In the genomic region with DNA sequence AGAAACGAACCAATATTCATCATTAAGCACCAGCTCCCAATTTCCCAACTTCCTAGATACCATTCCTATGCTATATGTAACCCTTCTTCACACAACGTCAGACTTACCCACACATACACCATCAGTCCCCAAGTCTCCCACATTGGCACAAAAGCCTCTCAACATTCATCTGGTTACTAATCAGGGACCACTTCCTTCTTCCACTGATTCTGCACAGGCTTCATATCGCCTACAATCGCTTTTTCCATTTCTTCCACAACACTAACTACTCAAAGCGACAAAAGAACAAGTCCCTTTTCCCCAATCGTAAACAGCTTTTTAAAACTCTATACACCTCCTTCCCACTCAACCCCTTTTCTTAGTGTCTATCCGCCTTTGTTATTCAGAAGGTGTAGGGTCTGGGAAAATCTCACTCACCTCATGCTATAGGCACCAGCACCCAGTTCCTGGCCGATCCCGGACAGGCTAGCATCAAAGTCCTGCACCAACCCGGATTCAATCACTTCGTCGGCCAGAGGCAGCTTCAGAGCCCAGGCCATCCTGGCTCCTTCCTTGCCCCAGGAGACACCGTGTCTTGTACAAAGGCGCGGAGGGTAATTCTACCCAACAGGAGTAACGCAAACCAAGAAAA, we compare ENCODE assay signal across 8 cellular contexts.
DNase-seq lines count a peak whose midpoint lies in the region; ATAC-seq lines count a peak whose summit lies in the region.

No MANE protein-coding gene starts in this region.

- no peaks in the 10 kb centered on the region for H3K27me3 Mint-ChIP-seq in T-helper 2 cell treated with Interferon-gamma antibody and Interleukin-4, amounts not matched to agents 5 μg/mL and 100 μg/mL, for 36 hours (ENCODE audit: low read depth)

- no peaks in the 10 kb centered on the region for H3K27me3 ChIP-seq in rectal smooth muscle tissue (ENCODE audit: control insufficient read depth, insufficient read depth, low read length)

- peaks cover 13% of the 10 kb centered on the region for H3K4me1 Mint-ChIP-seq in T-helper 2 cell treated with Interferon-gamma antibody and Interleukin-4, amounts not matched to agents 5 μg/mL and 100 μg/mL, for 36 hours (ENCODE audit: low read depth)

- peak overlapping the region; percentile 92 for H3K4me3 ChIP-seq in rectal smooth muscle tissue (ENCODE audit: low read length)

- peak overlapping the region; percentile 95 for H3K27ac ChIP-seq in rectal smooth muscle tissue (ENCODE audit: low read depth, low read length)

- H3K27ac Mint-ChIP-seq in T-helper 2 cell treated with Interferon-gamma antibody and Interleukin-4, amounts not matched to agents 5 μg/mL and 100 μg/mL, for 36 hours, result no peak overlapping the region

- peak overlapping the region; percentile 66 for H3K9ac ChIP-seq in rectal smooth muscle tissue (ENCODE audit: low read length)

- H3K4me1 ChIP-seq in rectal smooth muscle tissue (ENCODE audit: control insufficient read depth, insufficient read depth, low read length), result peaks cover 7% of the 10 kb centered on the region

- no peaks in the 10 kb centered on the region for H3K9me3 Mint-ChIP-seq in T-helper 2 cell treated with Interferon-gamma antibody and Interleukin-4, amounts not matched to agents 5 μg/mL and 100 μg/mL, for 36 hours

- peak; percentile 3 for DNase-seq in DMS79 treated with DMSO at 0.1 percent for 48 hours (lab: John Stamatoyannopoulos, UW)
- DNase-seq in DMS79 (lab: John Stamatoyannopoulos, UW), result no peak
- peak; percentile 7 for DNase-seq in T-helper 2 cell treated with Interferon-gamma antibody and Interleukin-4, amounts not matched to agents 5 μg/mL and 100 μg/mL, for 36 hours (ENCODE audit: low spot score)
- peak; percentile 20 for DNase-seq in foreskin melanocyte
- DNase-seq in NCI-H2196 (lab: John Stamatoyannopoulos, UW; ENCODE audit: unreplicated experiment), result no peak
- DNase-seq in NK-92 (lab: John Stamatoyannopoulos, UW; ENCODE audit: unreplicated experiment), result no peak

- ATAC-seq in HG03135 (IDR thresholded peaks at IDR 0.05; ENCODE audit: unreplicated experiment), result peak; percentile 11

- no peak overlapping the region for H3K4me3 Mint-ChIP-seq in T-helper 2 cell treated with Interferon-gamma antibody and Interleukin-4, amounts not matched to agents 5 μg/mL and 100 μg/mL, for 36 hours

- no peaks in the 10 kb centered on the region for H3K36me3 ChIP-seq in rectal smooth muscle tissue (ENCODE audit: control insufficient read depth, insufficient read depth, low read length)

- peaks cover 12% of the 10 kb centered on the region for H3K36me3 Mint-ChIP-seq in T-helper 2 cell treated with Interferon-gamma antibody and Interleukin-4, amounts not matched to agents 5 μg/mL and 100 μg/mL, for 36 hours (ENCODE audit: low read depth)

Comparison
In these comparisons a context has a peak if more than half of its experiments do, and no peak if none do; other contexts are left out.
1. DNase-seq: peak in DMS79 treated with DMSO at 0.1 percent for 48 hours (single experiment), T-helper 2 cell treated with Interferon-gamma antibody and Interleukin-4, amounts not matched to agents 5 μg/mL and 100 μg/mL, for 36 hours (single experiment) and foreskin melanocyte (single experiment); none in DMS79 (single experiment), NCI-H2196 (single experiment) and NK-92 (single experiment).